In genomic region chr14:51498411-51499227, GRCh38 we compare ENCODE assay signal across 25 cellular contexts.
DNase-seq lines count a peak whose midpoint lies in the region; ATAC-seq, FAIRE-seq and TF ChIP-seq lines count a peak whose summit lies in the region.
"Had no signal": no experiment of that assay in that cellular context is flagged by ENCODE, and none has a peak within 500 bp of the region (broad histone marks: within the 10 kb centered on the region; RNA-seq: fewer than 3 reads in every experiment).

No MANE protein-coding gene starts in this region.

- TF ChIP-seq POLR2A in breast epithelium (IDR thresholded peaks at IDR 0.05): no peak

- H3K4me3 ChIP-seq in breast epithelium (no peak overlapping the region), skin epidermis (no peak overlapping the region), pancreas (no peak overlapping the region)
- H3K4me3 ChIP-seq: GM23338, spleen had no signal

- no peaks in the 10 kb centered on the region for H3K27me3 ChIP-seq in breast epithelium
- no peaks in the 10 kb centered on the region for H3K27me3 ChIP-seq in foreskin keratinocyte
- no peaks in the 10 kb centered on the region for H3K27me3 ChIP-seq in pancreas
- H3K27me3 ChIP-seq: spleen had no signal

- 74 to 77% methylated on average over 10 of the region's 10 CpGs for WGBS in pancreas, 2 donors

- H3K36me3 Mint-ChIP-seq in activated naive CD4-positive, alpha-beta T cell treated with anti-CD3 and anti-CD28 coated beads, Interleukin-2, amount 50 U/mL, for 72 hours: peaks cover 0 to 9% of the 10 kb centered on the region in 2 donors
- H3K36me3 Mint-ChIP-seq: CD8-positive, alpha-beta memory T cell had no signal

- H3K4me1 ChIP-seq in breast epithelium: peaks cover 0 to 4% of the 10 kb centered on the region in 2 donors
- H3K4me1 ChIP-seq in foreskin keratinocyte: peaks cover 59% of the 10 kb centered on the region
- H3K4me1 ChIP-seq in pancreas: no peaks in the 10 kb centered on the region
- H3K4me1 ChIP-seq: spleen had no signal

- no peaks in the 10 kb centered on the region for H3K9me3 ChIP-seq in breast epithelium
- H3K9me3 ChIP-seq in pancreas: no peaks in the 10 kb centered on the region
- H3K9me3 ChIP-seq: SK-N-SH had no signal

- intact Hi-C loops in breast epithelium (cut with DNase I; ENCODE audit: low total_unique reads) (no loop called here), pancreas (cut with DNase I) (no loop called here)

- DNase-seq in NCI-H446 treated with DMSO at 0.1 percent for 48 hours (lab: John Stamatoyannopoulos, UW) (peak; percentile 37), breast epithelium (ENCODE audit: low spot score in 2 of 2) (peak in 1 of 2 donors; percentile 52), foreskin keratinocyte (peak; percentile 88 to 96), pancreas (no peak), caudate nucleus (lab: John Stamatoyannopoulos, UW) (no peak), NOMO-1 treated with DMSO at 0.1 percent for 48 hours (lab: John Stamatoyannopoulos, UW; ENCODE audit: unreplicated experiment) (no peak)
- no peak for DNase-seq in activated naive CD4-positive, alpha-beta T cell treated with anti-CD3 and anti-CD28 coated beads, Interleukin-2, amount 50 U/mL, for 72 hours (ENCODE audit: low spot score in 2 of 2)
- DNase-seq: activated CD4-positive, alpha-beta T cell treated with anti-CD3 and anti-CD28 coated beads, Interleukin-2, amount 10 ng/mL, durations not matched to agents 24 days and 14 days; AML-193; CD8-positive, alpha-beta memory T cell; DMS53; effector CD8-positive, alpha-beta T cell; GF-D8; hypothalamus; NCI-H1092 treated with DMSO at 0.1 percent for 48 hours; NCI-H2081; SK-N-SH; spleen; stimulated activated CD4-positive, alpha-beta T cell treated with anti-CD3 and anti-CD28 coated beads, Interleukin-4, amount 100 ng/mL, for 24 hours; stimulated activated naive CD8-positive, alpha-beta T cell treated with anti-CD3 and anti-CD28 coated beads, Interleukin-15, amount 100 ng/mL, for 72 hours; trophoblast cell had no signal

- no peak for FAIRE-seq in pancreas (lab: Jason Lieb, UNC)
- FAIRE-seq: islet of Langerhans had no signal

- H3K36me3 ChIP-seq in breast epithelium (no peaks in the 10 kb centered on the region), pancreas (no peaks in the 10 kb centered on the region)
- H3K36me3 ChIP-seq: spleen had no signal

- peak overlapping the region; percentile 59 to 70 for H3K27ac ChIP-seq in breast epithelium
- peak overlapping the region; percentile 79 for H3K27ac ChIP-seq in foreskin keratinocyte
- H3K27ac ChIP-seq in skin epidermis: peak overlapping the region in 14 of 21 experiments; percentile 0 to 80 (median 36)
- no peak overlapping the region for H3K27ac ChIP-seq in pancreas
- no peak overlapping the region for H3K27ac ChIP-seq in caudate nucleus (ENCODE audit: low read depth, low read length)
- H3K27ac ChIP-seq: spleen had no signal

- peaks cover 5 to 18% of the 10 kb centered on the region in 2 donors for H3K9me3 Mint-ChIP-seq in activated naive CD4-positive, alpha-beta T cell treated with anti-CD3 and anti-CD28 coated beads, Interleukin-2, amount 50 U/mL, for 72 hours
- H3K9me3 Mint-ChIP-seq: activated CD4-positive, alpha-beta T cell treated with anti-CD3 and anti-CD28 coated beads, Interleukin-2, amount 10 ng/mL, durations not matched to agents 24 days and 14 days had no signal

- peak; percentile 89 for ATAC-seq in foreskin keratinocyte
- ATAC-seq in pancreas: no peak
- ATAC-seq in activated naive CD4-positive, alpha-beta T cell treated with anti-CD3 and anti-CD28 coated beads, Interleukin-2, amount 50 U/mL, for 72 hours: no peak
- ATAC-seq: GM23338; stimulated activated naive CD8-positive, alpha-beta T cell treated with anti-CD3 and anti-CD28 coated beads, Interleukin-15, amount 100 ng/mL, for 72 hours had no signal

- no peak overlapping the region for H3K27ac Mint-ChIP-seq in activated naive CD4-positive, alpha-beta T cell treated with anti-CD3 and anti-CD28 coated beads, Interleukin-2, amount 50 U/mL, for 72 hours
- H3K27ac Mint-ChIP-seq: activated CD4-positive, alpha-beta T cell treated with anti-CD3 and anti-CD28 coated beads, Interleukin-2, amount 10 ng/mL, durations not matched to agents 24 days and 14 days; activated naive CD4-positive, alpha-beta T cell treated with anti-CD3 and anti-CD28 coated beads, Interleukin-2, amount 50 U/mL, for 24 hours; GM23338; stimulated activated naive CD8-positive, alpha-beta T cell treated with anti-CD3 and anti-CD28 coated beads, Interleukin-15, amount 100 ng/mL, for 72 hours had no signal

- TF ChIP-seq CTCF in breast epithelium (IDR thresholded peaks at IDR 0.05): no peak
- TF ChIP-seq CTCF in foreskin keratinocyte (conservative IDR thresholded peaks at IDR 0.05): peak; percentile 9
- TF ChIP-seq CTCF in pancreas (IDR thresholded peaks at IDR 0.05): no peak

Comparison
In these comparisons a context has a peak if more than half of its experiments do, and no peak if none do; other contexts are left out.
1. DNase-seq: peak in NCI-H446 treated with DMSO at 0.1 percent for 48 hours (single experiment) and foreskin keratinocyte (2 of 2); none in pancreas (0 of 6), caudate nucleus (0 of 61), activated naive CD4-positive, alpha-beta T cell treated with anti-CD3 and anti-CD28 coated beads, Interleukin-2, amount 50 U/mL, for 72 hours (0 of 2) and NOMO-1 treated with DMSO at 0.1 percent for 48 hours (single experiment).
2. H3K27ac ChIP-seq: peak in breast epithelium (2 of 2), foreskin keratinocyte (single experiment) and skin epidermis (14 of 21); none in pancreas (0 of 4) and caudate nucleus (single experiment).